Comparison of ENCODE assay signal across 9 cellular contexts in genomic region chr9:120735415-120736126, GRCh38. TPM values are rescaled to one million over a fixed set of nuclear protein-coding genes. Genes with fewer than 3 reads are reported as not detected.
A peak's percentile ranks its signal among the peaks of the same experiment; 100 is the strongest.
DNase-seq lines count a peak whose midpoint lies in the region; ATAC-seq and TF ChIP-seq lines count a peak whose summit lies in the region.
"Had no signal": no experiment of that assay in that cellular context is flagged by ENCODE, and none has a peak within 500 bp of the region (broad histone marks: within the 10 kb centered on the region; RNA-seq: fewer than 3 reads in every experiment).

No MANE protein-coding gene starts in this region.

- no peaks in the 10 kb centered on the region for H3K27me3 Mint-ChIP-seq in stimulated activated naive B cell treated with anti-CD40 and anti-IgM and Interleukin-4, amounts not matched to agents 10 μg/mL and 1 μg/mL and 100 μg/mL, for 72 hours

- no peak overlapping the region for H3K27ac Mint-ChIP-seq in stimulated activated naive B cell treated with anti-CD40 and anti-IgM and Interleukin-4, amounts not matched to agents 10 μg/mL and 1 μg/mL and 100 μg/mL, for 72 hours

- TF ChIP-seq CTCF in testis (IDR thresholded peaks at IDR 0.05) = no peak

- H3K36me3 ChIP-seq in testis (ENCODE audit: low read depth, missing control alignments) = no peaks in the 10 kb centered on the region

- 69 to 71% methylated on average over 3 of the region's 3 CpGs for WGBS in testis, 2 donors

- no peak overlapping the region for H3K27ac ChIP-seq in testis

- no peaks in the 10 kb centered on the region for H3K9me3 ChIP-seq in testis

- no peaks in the 10 kb centered on the region for H3K4me1 ChIP-seq in testis

- no peak overlapping the region for H3K4me3 ChIP-seq in testis

- TF ChIP-seq POLR2A in testis (IDR thresholded peaks at IDR 0.05) = no peak

- ATAC-seq in GM19324 (IDR thresholded peaks at IDR 0.05; ENCODE audit: low FRiP score, unreplicated experiment) (peak; percentile 82), Right ventricle myocardium superior (ENCODE audit: poor library complexity) (peak; percentile 30), HG03196 (IDR thresholded peaks at IDR 0.05; ENCODE audit: unreplicated experiment) (no peak), HG02852 (IDR thresholded peaks at IDR 0.05; ENCODE audit: unreplicated experiment) (no peak), HG02798 (IDR thresholded peaks at IDR 0.05; ENCODE audit: poor library complexity, unreplicated experiment) (no peak)
- ATAC-seq in stimulated activated naive B cell treated with anti-CD40 and anti-IgM and Interleukin-4, amounts not matched to agents 10 μg/mL and 1 μg/mL and 100 μg/mL, for 72 hours (replicated peaks) = peak; percentile 50 to 56

- H3K9me3 Mint-ChIP-seq in stimulated activated naive B cell treated with anti-CD40 and anti-IgM and Interleukin-4, amounts not matched to agents 10 μg/mL and 1 μg/mL and 100 μg/mL, for 72 hours = no peaks in the 10 kb centered on the region

- no peaks in the 10 kb centered on the region for H3K27me3 ChIP-seq in testis

- H3K36me3 Mint-ChIP-seq in stimulated activated naive B cell treated with anti-CD40 and anti-IgM and Interleukin-4, amounts not matched to agents 10 μg/mL and 1 μg/mL and 100 μg/mL, for 72 hours = peaks cover 0 to 6% of the 10 kb centered on the region in 2 donors

- H3K4me1 Mint-ChIP-seq in stimulated activated naive B cell treated with anti-CD40 and anti-IgM and Interleukin-4, amounts not matched to agents 10 μg/mL and 1 μg/mL and 100 μg/mL, for 72 hours = peaks cover 13% of the 10 kb centered on the region in 2 donors

- intact Hi-C loops in Right ventricle myocardium superior (cut with DNase I) = no loop called here
- intact Hi-C loops in testis (cut with DNase I; ENCODE audit: low total_unique reads) = no loop called here

- H3K4me3 Mint-ChIP-seq in stimulated activated naive B cell treated with anti-CD40 and anti-IgM and Interleukin-4, amounts not matched to agents 10 μg/mL and 1 μg/mL and 100 μg/mL, for 72 hours = no peak overlapping the region

- DNase-seq in SKM-1 treated with dmso at 0.1 percent for 144 hours (lab: John Stamatoyannopoulos, UW; ENCODE audit: unreplicated experiment) (peak; percentile 100), Right ventricle myocardium superior (peak; percentile 60), testis (no peak)
- no peak for DNase-seq in stimulated activated naive B cell treated with anti-CD40 and anti-IgM and Interleukin-4, amounts not matched to agents 10 μg/mL and 1 μg/mL and 100 μg/mL, for 72 hours
- DNase-seq: activated CD4-positive, alpha-beta T cell treated with anti-CD3 and anti-CD28 coated beads, Interleukin-2, amount 50 U/mL, for 4 hours had no signal

RNA-seq across cellular contexts. Expression of gene MEGF9, which starts 21.3 kb away (rescaled TPM):
- 18.2 TPM for total RNA-seq in Right ventricle myocardium superior
- 1 to 10 TPM; 8.2 to 8.5 TPM for total RNA-seq in testis
- 7.2 TPM for polyA plus RNA-seq in testis (ENCODE audit: insufficient read depth, low read depth, low replicate concordance)

RNA-seq across cellular contexts. Expression of gene FBXW2, which starts 57.6 kb away (rescaled TPM):
- total RNA-seq in Right ventricle myocardium superior (39.7 TPM), testis (10 to 100 TPM; 52.9 to 58.7 TPM)
- 46.5 TPM for polyA plus RNA-seq in testis (ENCODE audit: insufficient read depth, low read depth, low replicate concordance)

Comparison
In these comparisons a context has a peak if more than half of its experiments do, and no peak if none do; other contexts are left out.
1. ATAC-seq: peak in GM19324 (single experiment), Right ventricle myocardium superior (single experiment) and stimulated activated naive B cell treated with anti-CD40 and anti-IgM and Interleukin-4, amounts not matched to agents 10 μg/mL and 1 μg/mL and 100 μg/mL, for 72 hours (2 of 2); none in HG03196 (single experiment), HG02852 (single experiment) and HG02798 (single experiment).
2. DNase-seq: peak in SKM-1 treated with dmso at 0.1 percent for 144 hours (single experiment) and Right ventricle myocardium superior (single experiment); none in stimulated activated naive B cell treated with anti-CD40 and anti-IgM and Interleukin-4, amounts not matched to agents 10 μg/mL and 1 μg/mL and 100 μg/mL, for 72 hours (single experiment) and testis (single experiment).